14 cellular contexts compared by ENCODE assay signal in the genomic region with DNA sequence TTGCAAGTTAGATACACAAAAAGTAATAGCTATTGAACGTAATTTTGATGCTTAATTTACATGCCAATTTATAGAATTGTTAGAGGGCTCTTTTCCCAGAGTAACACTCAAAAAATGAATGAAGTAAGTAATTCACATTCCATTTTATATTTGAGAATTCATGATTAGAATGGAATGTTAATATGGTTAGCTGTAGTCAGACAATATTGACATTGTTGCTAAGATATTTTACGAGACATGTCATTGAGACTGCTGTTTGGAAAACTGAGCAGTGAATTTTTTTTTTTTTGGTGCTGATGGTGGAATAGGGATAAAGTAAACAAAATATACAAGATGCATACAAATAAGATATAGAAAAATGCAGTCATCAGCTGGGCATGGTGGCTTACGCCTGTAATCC.
DNase-seq lines count a peak whose midpoint lies in the region; ATAC-seq and TF ChIP-seq lines count a peak whose summit lies in the region.
"Had no signal": no experiment of that assay in that cellular context is flagged by ENCODE, and none has a peak within 500 bp of the region (broad histone marks: within the 10 kb centered on the region; RNA-seq: fewer than 3 reads in every experiment).

No MANE protein-coding gene starts in this region.

- peak overlapping the region; percentile 43 for H3K27ac ChIP-seq in C4-2B
- no peak overlapping the region for H3K27ac ChIP-seq in ovary
- H3K27ac ChIP-seq in WERI-Rb-1 = no peak overlapping the region
- H3K27ac ChIP-seq: SJCRH30 had no signal

- H3K9me3 ChIP-seq in ovary (no peaks in the 10 kb centered on the region), WERI-Rb-1 (ENCODE audit: severe bottlenecking) (no peaks in the 10 kb centered on the region)
- H3K9me3 ChIP-seq: SJCRH30 had no signal

- ATAC-seq in SK-N-SH treated with all-trans-retinoic acid at 6 μM for 48 hours (peak; percentile 61), GM19351 (IDR thresholded peaks at IDR 0.05; ENCODE audit: unreplicated experiment) (no peak)
- ATAC-seq: activated T-helper 17 cell treated with anti-CD3 and anti-CD28 coated beads, Interleukin-2, amount 50 U/mL, for 72 hours; stimulated activated naive CD8-positive, alpha-beta T cell treated with anti-CD3 and anti-CD28 coated beads, Interleukin-15, Interleukin-2, amounts not matched to agents 100 U/mL and 50 U/mL, for 24 hours had no signal

- H3K27me3 ChIP-seq in ovary (no peaks in the 10 kb centered on the region), WERI-Rb-1 (ENCODE audit: insufficient read depth, low read depth, severe bottlenecking) (no peaks in the 10 kb centered on the region)
- H3K27me3 ChIP-seq: SJCRH30 had no signal

- 36 to 67% (median 43%) methylated on average over 3 of the region's 3 CpGs for WGBS in ovary, 3 donors

- H3K36me3 ChIP-seq in ovary (no peaks in the 10 kb centered on the region), WERI-Rb-1 (no peaks in the 10 kb centered on the region)
- H3K36me3 ChIP-seq: SJCRH30 had no signal

- intact Hi-C loops in ovary (cut with DNase I) = no loop called here

- no peak overlapping the region for H3K4me3 ChIP-seq in fibroblast of pulmonary artery (replicated peaks; ENCODE audit: low read depth, low read length)
- no peak overlapping the region for H3K4me3 ChIP-seq in ovary
- no peak overlapping the region for H3K4me3 ChIP-seq in WERI-Rb-1 (ENCODE audit: low read depth, low read length)
- H3K4me3 ChIP-seq: SJCRH30 had no signal

- DNase-seq in fibroblast of pulmonary artery (ENCODE audit: low read depth) = peak; percentile 61
- peak; percentile 62 for DNase-seq in renal cortical epithelial cell (ENCODE audit: low read depth)
- DNase-seq in ovary = no peak
- DNase-seq in activated naive CD4-positive, alpha-beta T cell treated with anti-CD3 and anti-CD28 coated beads, Interleukin-2, amount 50 U/mL, for 16 hours = no peak
- DNase-seq in WERI-Rb-1 = no peak
- DNase-seq: activated CD4-positive, alpha-beta T cell treated with anti-CD3 and anti-CD28 coated beads for 1 hour; hypothalamus; NCI-H446 treated with DMSO at 0.1 percent for 48 hours; SJCRH30; stimulated activated naive CD8-positive, alpha-beta T cell treated with anti-CD3 and anti-CD28 coated beads, Interleukin-15, Interleukin-2, amounts not matched to agents 100 U/mL and 50 U/mL, for 24 hours had no signal

- TF ChIP-seq CTCF in C4-2B (conservative IDR thresholded peaks at IDR 0.05) (no peak), fibroblast of pulmonary artery (IDR thresholded peaks at IDR 0.05; ENCODE audit: low read length, missing control alignments) (no peak), ovary (IDR thresholded peaks at IDR 0.05) (no peak), WERI-Rb-1 (IDR thresholded peaks at IDR 0.05; ENCODE audit: low read depth, low read length) (no peak)

- no peak for TF ChIP-seq POLR2A in ovary (IDR thresholded peaks at IDR 0.05)

- peaks cover 23% of the 10 kb centered on the region for H3K4me1 ChIP-seq in ovary (ENCODE audit: insufficient read depth)
- H3K4me1 ChIP-seq: SJCRH30 had no signal

- TF ChIP-seq EP300 in ovary (IDR thresholded peaks at IDR 0.05) = no peak

TF ChIP-seq in SK-N-SH treated with all-trans-retinoic acid at 6 μM for 48 hours, 23 proteins besides CTCF, POLR2A, EP300 and RAD21:
- TF ChIP-seq RARB (CRISPR knock-in tag; IDR thresholded peaks at IDR 0.05) (no peak), ZC3H10 (CRISPR knock-in tag; IDR thresholded peaks at IDR 0.05) (0 out of 2 replicates have a peak, but pooled peaks have one; percentile 16), SNAI2 (CRISPR knock-in tag; IDR thresholded peaks at IDR 0.05) (no peak), ARNTL (CRISPR knock-in tag; IDR thresholded peaks at IDR 0.05; ENCODE audit: borderline replicate concordance, low read depth) (no peak), ZFP3 (CRISPR knock-in tag; IDR thresholded peaks at IDR 0.05) (no peak), ISL1 (CRISPR knock-in tag; IDR thresholded peaks at IDR 0.05) (peak; percentile 91)
- TF ChIP-seq, protein P1, sequence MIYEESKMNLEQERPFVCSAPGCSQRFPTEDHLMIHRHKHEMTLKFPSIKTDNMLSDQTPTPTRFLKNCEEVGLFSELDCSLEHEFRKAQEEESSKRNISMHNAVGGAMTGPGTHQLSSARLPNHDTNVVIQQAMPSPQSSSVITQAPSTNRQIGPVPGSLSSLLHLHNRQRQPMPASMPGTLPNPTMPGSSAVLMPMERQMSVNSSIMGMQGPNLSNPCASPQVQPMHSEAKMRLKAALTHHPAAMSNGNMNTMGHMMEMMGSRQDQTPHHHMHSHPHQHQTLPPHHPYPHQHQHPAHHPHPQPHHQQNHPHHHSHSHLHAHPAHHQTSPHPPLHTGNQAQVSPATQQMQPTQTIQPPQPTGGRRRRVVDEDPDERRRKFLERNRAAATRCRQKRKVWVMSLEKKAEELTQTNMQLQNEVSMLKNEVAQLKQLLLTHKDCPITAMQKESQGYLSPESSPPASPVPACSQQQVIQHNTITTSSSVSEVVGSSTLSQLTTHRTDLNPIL (CRISPR knock-in tag; IDR thresholded peaks at IDR 0.05; ENCODE audit: low read depth) = peak; percentile 21; the same call in 1 of the 2 replicates

Comparison
In these comparisons a context has a peak if more than half of its experiments do, and no peak if none do; other contexts are left out.
1. DNase-seq: peak in fibroblast of pulmonary artery (single experiment) and renal cortical epithelial cell (single experiment); none in ovary (0 of 5), activated naive CD4-positive, alpha-beta T cell treated with anti-CD3 and anti-CD28 coated beads, Interleukin-2, amount 50 U/mL, for 16 hours (single experiment) and WERI-Rb-1 (single experiment).